22 cellular contexts compared by ENCODE assay signal in genomic region chr14:99616832-99617488, GRCh38. TPM values are rescaled to one million over a fixed set of nuclear protein-coding genes. Genes with fewer than 3 reads are reported as not detected.
"Had no signal": no experiment of that assay in that cellular context is flagged by ENCODE, and none has a peak within 500 bp of the region (broad histone marks: within the 10 kb centered on the region; RNA-seq: fewer than 3 reads in every experiment).

No MANE protein-coding gene starts in this region.

- H3K36me3 Mint-ChIP-seq: activated CD8-positive, alpha-beta memory T cell treated with anti-CD3 and anti-CD28 coated beads, Interleukin-2, amount 10 ng/mL, durations not matched to agents 7 days and 5 days; activated naive CD4-positive, alpha-beta T cell treated with anti-CD3 and anti-CD28 coated beads, Interleukin-2, amount 10 ng/mL, durations not matched to agents 7 days and 5 days had no signal

- H3K4me1 Mint-ChIP-seq: activated CD8-positive, alpha-beta memory T cell treated with anti-CD3 and anti-CD28 coated beads, Interleukin-2, amount 10 ng/mL, durations not matched to agents 7 days and 5 days; activated naive CD4-positive, alpha-beta T cell treated with anti-CD3 and anti-CD28 coated beads, Interleukin-2, amount 10 ng/mL, durations not matched to agents 7 days and 5 days had no signal

- H3K4me3 Mint-ChIP-seq: activated CD8-positive, alpha-beta memory T cell treated with anti-CD3 and anti-CD28 coated beads, Interleukin-2, amount 10 ng/mL, durations not matched to agents 7 days and 5 days; activated CD8-positive, alpha-beta T cell treated with anti-CD3 and anti-CD28 coated beads for 36 hours; activated naive CD4-positive, alpha-beta T cell treated with anti-CD3 and anti-CD28 coated beads, Interleukin-2, amount 10 ng/mL, durations not matched to agents 7 days and 5 days; endodermal cell; T-helper 17 cell had no signal

- H3K9me3 ChIP-seq: sigmoid colon, spleen, thoracic aorta, upper lobe of right lung had no signal

- H3K27ac Mint-ChIP-seq: activated CD8-positive, alpha-beta memory T cell treated with anti-CD3 and anti-CD28 coated beads, Interleukin-2, amount 10 ng/mL, durations not matched to agents 7 days and 5 days; activated CD8-positive, alpha-beta T cell treated with anti-CD3 and anti-CD28 coated beads for 36 hours; activated naive CD4-positive, alpha-beta T cell treated with anti-CD3 and anti-CD28 coated beads, Interleukin-2, amount 10 ng/mL, durations not matched to agents 7 days and 5 days; endodermal cell; T-helper 17 cell had no signal

- DNase-seq: activated CD4-positive, alpha-beta T cell treated with anti-CD3 and anti-CD28 coated beads for 48 hours; activated CD8-positive, alpha-beta memory T cell treated with anti-CD3 and anti-CD28 coated beads, Interleukin-2, amount 10 ng/mL, durations not matched to agents 7 days and 5 days; activated CD8-positive, alpha-beta T cell treated with anti-CD3 and anti-CD28 coated beads for 36 hours; activated effector memory CD4-positive, alpha-beta T cell treated with anti-CD3 and anti-CD28 coated beads, Interleukin-2, amount 50 U/mL, for 16 hours; activated naive CD4-positive, alpha-beta T cell treated with anti-CD3 and anti-CD28 coated beads, Interleukin-2, amount 10 ng/mL, durations not matched to agents 7 days and 5 days; activated T-cell treated with anti-CD3 and anti-CD28 coated beads for 4 hours; cerebellar nuclear complex; endodermal cell; foreskin melanocyte; hypothalamus; nucleus accumbens; posterior cingulate gyrus; sigmoid colon; spleen; stimulated activated CD4-positive, alpha-beta T cell treated with anti-CD3 and anti-CD28 coated beads, Interleukin-4, amount 100 ng/mL, for 1 hour; stimulated activated naive CD4-positive, alpha-beta T cell; SW 1271; T-helper 17 cell; upper lobe of right lung had no signal

- H3K4me3 ChIP-seq: coronary artery, sigmoid colon, spleen, thoracic aorta, upper lobe of right lung had no signal

- H3K36me3 ChIP-seq: sigmoid colon, spleen, thoracic aorta, upper lobe of right lung had no signal

- H3K27me3 ChIP-seq: sigmoid colon, upper lobe of right lung had no signal

- H3K27ac ChIP-seq: coronary artery, sigmoid colon, thoracic aorta, upper lobe of right lung had no signal

- H3K9me3 Mint-ChIP-seq: activated CD8-positive, alpha-beta T cell treated with anti-CD3 and anti-CD28 coated beads for 36 hours; activated naive CD4-positive, alpha-beta T cell treated with anti-CD3 and anti-CD28 coated beads, Interleukin-2, amount 10 ng/mL, durations not matched to agents 7 days and 5 days; endodermal cell had no signal

RNA-seq across cellular contexts. Expression of gene HHIPL1, which starts 28.0 kb away (rescaled TPM):
- total RNA-seq: mononuclear cell had no signal
